ENCODE assay signal across 21 cellular contexts in genomic region chr7:157499835-157500153, GRCh38.
DNase-seq lines count a peak whose midpoint lies in the region; ATAC-seq lines count a peak whose summit lies in the region.
"Had no signal": no experiment of that assay in that cellular context is flagged by ENCODE, and none has a peak within 500 bp of the region (broad histone marks: within the 10 kb centered on the region; RNA-seq: fewer than 3 reads in every experiment).

No MANE protein-coding gene starts in this region.

- CTCF ChIA-PET in activated CD8-positive, alpha-beta memory T cell treated with anti-CD3 and anti-CD28 coated beads, Interleukin-2, amount 10 ng/mL, durations not matched to agents 7 days and 5 days (lab: Charles Lee): no interaction called here

- no peaks in the 10 kb centered on the region for H3K27me3 Mint-ChIP-seq in activated T-cell treated with anti-CD3 and anti-CD28 coated beads, Interleukin-2, amount 50 U/mL, for 4 hours (ENCODE audit: low read depth)
- H3K27me3 Mint-ChIP-seq in stimulated activated naive CD8-positive, alpha-beta T cell treated with anti-CD3 and anti-CD28 coated beads, Interleukin-15, Interleukin-2, amounts not matched to agents 100 ng/mL and 50 ng/mL, for 24 hours: no peaks in the 10 kb centered on the region
- H3K27me3 Mint-ChIP-seq in stimulated activated naive CD8-positive, alpha-beta T cell treated with anti-CD3 and anti-CD28 coated beads, Interleukin-15, amount 100 ng/mL, for 72 hours: peaks cover 8% of the 10 kb centered on the region
- H3K27me3 Mint-ChIP-seq in activated CD8-positive, alpha-beta memory T cell treated with anti-CD3 and anti-CD28 coated beads, Interleukin-2, amount 10 ng/mL, durations not matched to agents 7 days and 5 days: peaks cover 2% of the 10 kb centered on the region
- H3K27me3 Mint-ChIP-seq: CD4-positive, alpha-beta memory T cell had no signal

- ATAC-seq in activated T-cell treated with anti-CD3 and anti-CD28 coated beads, Interleukin-2, amount 50 U/mL, for 4 hours: no peak
- no peak for ATAC-seq in stimulated activated naive CD8-positive, alpha-beta T cell treated with anti-CD3 and anti-CD28 coated beads, Interleukin-15, amount 100 ng/mL, for 72 hours
- ATAC-seq in activated CD8-positive, alpha-beta memory T cell treated with anti-CD3 and anti-CD28 coated beads, Interleukin-2, amount 10 ng/mL, durations not matched to agents 7 days and 5 days: no peak
- ATAC-seq: GM12878, HCT116 had no signal

- DNase-seq in activated T-cell treated with anti-CD3 and anti-CD28 coated beads, Interleukin-2, amount 50 U/mL, for 1 hour: peak; percentile 10
- DNase-seq in activated T-cell treated with anti-CD3 and anti-CD28 coated beads, Interleukin-2, amount 50 U/mL, for 4 hours: no peak
- no peak for DNase-seq in stimulated activated naive CD8-positive, alpha-beta T cell treated with anti-CD3 and anti-CD28 coated beads, Interleukin-15, amount 100 ng/mL, for 72 hours
- DNase-seq in mesenteric fat pad (ENCODE audit: low spot score) (peak; percentile 80), ureter (ENCODE audit: low spot score) (peak; percentile 28), cerebellar cortex (ENCODE audit: low spot score) (no peak)
- no peak for DNase-seq in activated CD8-positive, alpha-beta memory T cell treated with anti-CD3 and anti-CD28 coated beads, Interleukin-2, amount 10 ng/mL, durations not matched to agents 7 days and 5 days
- DNase-seq: CD4-positive, alpha-beta memory T cell; DMS53; EL; GM23248; MV-4-11; NCI-H1694 treated with DMSO at 0.1 percent for 48 hours; NCI-H2107; NCI-H510A; NCI-H748 treated with DMSO at 0.1 percent for 48 hours; NK-92 treated with Interleukin-12 subunit alpha and Interleukin-12 subunit beta, amount 100 ng/mL, for 24 hours; SHP77 treated with DMSO at 0.1 percent for 48 hours had no signal

- peak overlapping the region; percentile 70 for H3K27ac Mint-ChIP-seq in stimulated activated naive CD8-positive, alpha-beta T cell treated with anti-CD3 and anti-CD28 coated beads, Interleukin-15, Interleukin-2, amounts not matched to agents 100 ng/mL and 50 ng/mL, for 24 hours
- H3K27ac Mint-ChIP-seq in stimulated activated naive CD8-positive, alpha-beta T cell treated with anti-CD3 and anti-CD28 coated beads, Interleukin-15, amount 100 ng/mL, for 72 hours: no peak overlapping the region
- no peak overlapping the region for H3K27ac Mint-ChIP-seq in activated CD8-positive, alpha-beta memory T cell treated with anti-CD3 and anti-CD28 coated beads, Interleukin-2, amount 10 ng/mL, durations not matched to agents 7 days and 5 days

- no peak overlapping the region for H3K4me3 Mint-ChIP-seq in activated T-cell treated with anti-CD3 and anti-CD28 coated beads, Interleukin-2, amount 50 U/mL, for 4 hours
- no peak overlapping the region for H3K4me3 Mint-ChIP-seq in stimulated activated naive CD8-positive, alpha-beta T cell treated with anti-CD3 and anti-CD28 coated beads, Interleukin-15, Interleukin-2, amounts not matched to agents 100 ng/mL and 50 ng/mL, for 24 hours
- H3K4me3 Mint-ChIP-seq in stimulated activated naive CD8-positive, alpha-beta T cell treated with anti-CD3 and anti-CD28 coated beads, Interleukin-15, amount 100 ng/mL, for 72 hours: no peak overlapping the region
- H3K4me3 Mint-ChIP-seq in activated CD8-positive, alpha-beta memory T cell treated with anti-CD3 and anti-CD28 coated beads, Interleukin-2, amount 10 ng/mL, durations not matched to agents 7 days and 5 days: no peak overlapping the region

- peaks cover 40% of the 10 kb centered on the region for H3K4me1 Mint-ChIP-seq in activated T-cell treated with anti-CD3 and anti-CD28 coated beads, Interleukin-2, amount 50 U/mL, for 4 hours (ENCODE audit: low read depth)
- peaks cover 49% of the 10 kb centered on the region for H3K4me1 Mint-ChIP-seq in stimulated activated naive CD8-positive, alpha-beta T cell treated with anti-CD3 and anti-CD28 coated beads, Interleukin-15, Interleukin-2, amounts not matched to agents 100 ng/mL and 50 ng/mL, for 24 hours (ENCODE audit: low read depth)
- H3K4me1 Mint-ChIP-seq in stimulated activated naive CD8-positive, alpha-beta T cell treated with anti-CD3 and anti-CD28 coated beads, Interleukin-15, amount 100 ng/mL, for 72 hours: peaks cover 45% of the 10 kb centered on the region
- peaks cover 38% of the 10 kb centered on the region for H3K4me1 Mint-ChIP-seq in activated CD8-positive, alpha-beta memory T cell treated with anti-CD3 and anti-CD28 coated beads, Interleukin-2, amount 10 ng/mL, durations not matched to agents 7 days and 5 days

- no peaks in the 10 kb centered on the region for H3K9me3 Mint-ChIP-seq in activated T-cell treated with anti-CD3 and anti-CD28 coated beads, Interleukin-2, amount 50 U/mL, for 4 hours
- no peaks in the 10 kb centered on the region for H3K9me3 Mint-ChIP-seq in stimulated activated naive CD8-positive, alpha-beta T cell treated with anti-CD3 and anti-CD28 coated beads, Interleukin-15, Interleukin-2, amounts not matched to agents 100 ng/mL and 50 ng/mL, for 24 hours
- H3K9me3 Mint-ChIP-seq in stimulated activated naive CD8-positive, alpha-beta T cell treated with anti-CD3 and anti-CD28 coated beads, Interleukin-15, amount 100 ng/mL, for 72 hours: no peaks in the 10 kb centered on the region
- peaks cover 1% of the 10 kb centered on the region for H3K9me3 Mint-ChIP-seq in activated CD8-positive, alpha-beta memory T cell treated with anti-CD3 and anti-CD28 coated beads, Interleukin-2, amount 10 ng/mL, durations not matched to agents 7 days and 5 days (ENCODE audit: low read depth)

- H3K36me3 Mint-ChIP-seq in activated T-cell treated with anti-CD3 and anti-CD28 coated beads, Interleukin-2, amount 50 U/mL, for 4 hours (ENCODE audit: insufficient read depth): no peaks in the 10 kb centered on the region
- no peaks in the 10 kb centered on the region for H3K36me3 Mint-ChIP-seq in stimulated activated naive CD8-positive, alpha-beta T cell treated with anti-CD3 and anti-CD28 coated beads, Interleukin-15, Interleukin-2, amounts not matched to agents 100 ng/mL and 50 ng/mL, for 24 hours (ENCODE audit: low read depth)
- peaks cover 10% of the 10 kb centered on the region for H3K36me3 Mint-ChIP-seq in activated CD8-positive, alpha-beta memory T cell treated with anti-CD3 and anti-CD28 coated beads, Interleukin-2, amount 10 ng/mL, durations not matched to agents 7 days and 5 days
- H3K36me3 Mint-ChIP-seq: CD4-positive, alpha-beta memory T cell had no signal

Comparison
In these comparisons a context has a peak if more than half of its experiments do, and no peak if none do; other contexts are left out.
1. DNase-seq: peak in activated T-cell treated with anti-CD3 and anti-CD28 coated beads, Interleukin-2, amount 50 U/mL, for 1 hour (single experiment), mesenteric fat pad (single experiment) and ureter (single experiment); none in activated T-cell treated with anti-CD3 and anti-CD28 coated beads, Interleukin-2, amount 50 U/mL, for 4 hours (single experiment), stimulated activated naive CD8-positive, alpha-beta T cell treated with anti-CD3 and anti-CD28 coated beads, Interleukin-15, amount 100 ng/mL, for 72 hours (0 of 2), cerebellar cortex (single experiment) and activated CD8-positive, alpha-beta memory T cell treated with anti-CD3 and anti-CD28 coated beads, Interleukin-2, amount 10 ng/mL, durations not matched to agents 7 days and 5 days (single experiment).